In genomic region chr15:75648156-75649000, GRCh38 we compare ENCODE assay signal across 8 cellular contexts. TPM values are rescaled to one million over a fixed set of nuclear protein-coding genes. Genes with fewer than 3 reads are reported as not detected.
A peak's percentile ranks its signal among the peaks of the same experiment; 100 is the strongest.
DNase-seq lines count a peak whose midpoint lies in the region; ATAC-seq, FAIRE-seq and TF ChIP-seq lines count a peak whose summit lies in the region.

No MANE protein-coding gene starts in this region.

- H3K4me1 Mint-ChIP-seq in IgD-negative memory B cell: peaks cover 10 to 14% (median 12%) of the 10 kb centered on the region in 3 donors
- H3K4me1 Mint-ChIP-seq in stimulated activated naive B cell treated with anti-CD40 and anti-IgM and Interleukin-4, amounts not matched to agents 10 μg/mL and 1 μg/mL and 100 μg/mL, for 72 hours: peaks cover 7 to 9% of the 10 kb centered on the region in 2 donors

- no peaks in the 10 kb centered on the region for H3K36me3 Mint-ChIP-seq in IgD-negative memory B cell
- peaks cover 0 to 2% of the 10 kb centered on the region in 2 donors for H3K36me3 Mint-ChIP-seq in stimulated activated naive B cell treated with anti-CD40 and anti-IgM and Interleukin-4, amounts not matched to agents 10 μg/mL and 1 μg/mL and 100 μg/mL, for 72 hours

- H3K4me3 Mint-ChIP-seq in IgD-negative memory B cell: peak overlapping the region; percentile 75 to 92 (median 86)
- H3K4me3 Mint-ChIP-seq in stimulated activated naive B cell treated with anti-CD40 and anti-IgM and Interleukin-4, amounts not matched to agents 10 μg/mL and 1 μg/mL and 100 μg/mL, for 72 hours: peak overlapping the region; percentile 84 to 87

- H4K20me1 ChIP-seq in keratinocyte (ENCODE audit: control insufficient read depth, extremely low read depth, insufficient read depth, low read length): peaks cover 2% of the 10 kb centered on the region

- no peak for FAIRE-seq in keratinocyte (lab: Jason Lieb, UNC)

- peak overlapping the region; percentile 32 for H2AFZ ChIP-seq in keratinocyte (ENCODE audit: control insufficient read depth, low read length)

- TF ChIP-seq CTCF in BE2C (IDR thresholded peaks at IDR 0.05; ENCODE audit: low read depth, low read length) (no peak), keratinocyte (optimal IDR thresholded peaks at IDR 0.05 in 1 of 3, IDR thresholded peaks at IDR 0.05 in 1 of 3, conservative IDR thresholded peaks at IDR 0.05 in 1 of 3; ENCODE audit: extremely low read depth in 1 of 3, insufficient read depth in 2 of 3, low read length in 3 of 3) (peak in 1 of 3 experiments; percentile 5)

- H3K4me3 ChIP-seq in BE2C (ENCODE audit: low read depth, low read length) (peak overlapping the region; percentile 86), keratinocyte (ENCODE audit: control insufficient read depth in 2 of 3, extremely low read depth in 1 of 3, insufficient read depth in 2 of 3, low read depth in 1 of 3, low read length in 3 of 3) (peak overlapping the region; percentile 88 to 94 (median 91))

- ATAC-seq in stimulated activated naive B cell treated with anti-CD40 and anti-IgM and Interleukin-4, amounts not matched to agents 10 μg/mL and 1 μg/mL and 100 μg/mL, for 72 hours (replicated peaks): peak; percentile 12
- ATAC-seq in HG02870 (IDR thresholded peaks at IDR 0.05; ENCODE audit: unreplicated experiment): no peak

- H3K9me3 ChIP-seq in BE2C: no peaks in the 10 kb centered on the region
- H3K9me3 ChIP-seq in keratinocyte (ENCODE audit: control insufficient read depth, low read depth, low read length): no peaks in the 10 kb centered on the region

- H3K36me3 ChIP-seq in BE2C (no peaks in the 10 kb centered on the region), keratinocyte (ENCODE audit: control insufficient read depth in 2 of 2, extremely low read depth in 1 of 2, insufficient read depth in 2 of 2, low read length in 2 of 2) (peaks cover 6 to 21% of the 10 kb centered on the region in 2 experiments)

- no peaks in the 10 kb centered on the region for H3K9me3 Mint-ChIP-seq in IgD-negative memory B cell
- no peaks in the 10 kb centered on the region for H3K9me3 Mint-ChIP-seq in stimulated activated naive B cell treated with anti-CD40 and anti-IgM and Interleukin-4, amounts not matched to agents 10 μg/mL and 1 μg/mL and 100 μg/mL, for 72 hours

- H3K9ac ChIP-seq in keratinocyte (ENCODE audit: control insufficient read depth, extremely low read depth, insufficient read depth, low read length): peak overlapping the region; percentile 95

- peak overlapping the region; percentile 90 for H3K27ac ChIP-seq in keratinocyte (ENCODE audit: control insufficient read depth, insufficient read depth, low read length)

- peak overlapping the region; percentile 97 for H3K4me2 ChIP-seq in keratinocyte (ENCODE audit: control insufficient read depth, extremely low read depth, insufficient read depth, low read depth, low read length)

- dilution Hi-C loops in keratinocyte (cut with MboI; ENCODE audit: extremely low pct_ligation_motif_present, low sequenced_read_pairs): no loop called here

- H3K27me3 ChIP-seq in BE2C (no peaks in the 10 kb centered on the region), keratinocyte (ENCODE audit: control insufficient read depth, extremely low read depth, insufficient read depth, low read length) (no peaks in the 10 kb centered on the region)

- peaks cover 11% of the 10 kb centered on the region for H3K9me1 ChIP-seq in keratinocyte (ENCODE audit: control insufficient read depth, extremely low read depth, insufficient read depth, low read length)

- in situ Hi-C loops in T47D (cut with HindIII; ENCODE audit: low pct_unique_long_range_greater_than_20kb, low sequenced_read_pairs): no loop called here

- DNase-seq in BE2C (no peak), T47D (ENCODE audit: low read depth in 1 of 2, low spot score in 1 of 2) (peak; percentile 35 to 49), keratinocyte (ENCODE audit: low read depth, low spot score) (no peak), 8988T (no peak), activated gamma-delta T cell treated with Interleukin-2 at 50 U/mL for 16 hours (no peak)
- DNase-seq in stimulated activated naive B cell treated with anti-CD40 and anti-IgM and Interleukin-4, amounts not matched to agents 10 μg/mL and 1 μg/mL and 100 μg/mL, for 72 hours: no peak

- peaks cover 11% of the 10 kb centered on the region for H3K27me3 Mint-ChIP-seq in IgD-negative memory B cell
- H3K27me3 Mint-ChIP-seq in stimulated activated naive B cell treated with anti-CD40 and anti-IgM and Interleukin-4, amounts not matched to agents 10 μg/mL and 1 μg/mL and 100 μg/mL, for 72 hours: peaks cover 16 to 18% of the 10 kb centered on the region in 2 donors

- H3K4me1 ChIP-seq in BE2C: no peaks in the 10 kb centered on the region
- H3K4me1 ChIP-seq in keratinocyte (ENCODE audit: control insufficient read depth, extremely low read depth, insufficient read depth, low read length): peaks cover 53% of the 10 kb centered on the region

- H3K79me2 ChIP-seq in keratinocyte (ENCODE audit: control insufficient read depth, insufficient read depth, low read length): peaks cover 65% of the 10 kb centered on the region

- no peak overlapping the region for H3K27ac Mint-ChIP-seq in IgD-negative memory B cell
- no peak overlapping the region for H3K27ac Mint-ChIP-seq in stimulated activated naive B cell treated with anti-CD40 and anti-IgM and Interleukin-4, amounts not matched to agents 10 μg/mL and 1 μg/mL and 100 μg/mL, for 72 hours

RNA-seq across cellular contexts. Expression of gene SNX33, which starts 0.7 kb away (rescaled TPM):
- polyA plus RNA-seq in BE2C (2012; ENCODE audit: insufficient read depth, insufficient read length, low read depth): 1.6 TPM
- polyA plus RNA-seq in IgD-negative memory B cell: 0.05 TPM
- 21.7 to 32.5 TPM (median 27.0 TPM) in 3 replicates for polyA plus RNA-seq in keratinocyte
- 11.5 TPM for polyA plus RNA-seq in keratinocyte (2011; ENCODE audit: low read depth)
- polyA plus RNA-seq in keratinocyte (2011; cell fraction: cytosol; rRNA removed): 24.7 and 25.8 TPM in 2 replicates
- polyA plus RNA-seq in keratinocyte (2011; cell fraction: nucleus; rRNA removed): 59.5 and 81.4 TPM in 2 replicates
- polyA plus RNA-seq in keratinocyte (2012; ENCODE audit: low replicate concordance): 31.2 and 40.4 TPM in 2 replicates
- 45.4 to 75.9 TPM (median 53.1 TPM) in 3 replicates for polyA minus RNA-seq in keratinocyte
- polyA minus RNA-seq in keratinocyte (2011; cell fraction: cytosol; rRNA and poly(A)+ RNA removed): 51.8 TPM
- polyA minus RNA-seq in keratinocyte (2011; cell fraction: nucleus; rRNA and poly(A)+ RNA removed): 52.0 and 62.4 TPM in 2 replicates

RNA-seq across cellular contexts. Expression of gene IMP3, which starts 8.4 kb away (rescaled TPM):
- polyA plus RNA-seq in BE2C (2012; ENCODE audit: insufficient read depth, insufficient read length, low read depth): 427 TPM
- 249 TPM for polyA plus RNA-seq in IgD-negative memory B cell
- 58.1 to 90.0 TPM (median 70.4 TPM) in 3 replicates for polyA plus RNA-seq in keratinocyte
- 20.9 TPM for polyA plus RNA-seq in keratinocyte (2011; ENCODE audit: low read depth)
- polyA plus RNA-seq in keratinocyte (2011; cell fraction: cytosol; rRNA removed): 58.1 and 74.0 TPM in 2 replicates
- 48.6 and 51.6 TPM in 2 replicates for polyA plus RNA-seq in keratinocyte (2011; cell fraction: nucleus; rRNA removed)
- polyA plus RNA-seq in keratinocyte (2012; ENCODE audit: low replicate concordance): 67.8 and 84.1 TPM in 2 replicates
- 15.5 to 28.5 TPM (median 16.7 TPM) in 3 replicates for polyA minus RNA-seq in keratinocyte
- 92.7 TPM for polyA minus RNA-seq in keratinocyte (2011; cell fraction: cytosol; rRNA and poly(A)+ RNA removed)
- 13.5 and 14.4 TPM in 2 replicates for polyA minus RNA-seq in keratinocyte (2011; cell fraction: nucleus; rRNA and poly(A)+ RNA removed)

RNA-seq across cellular contexts. Expression of gene SNUPN, which starts 22.9 kb away (rescaled TPM):
- polyA plus RNA-seq in BE2C (2012; ENCODE audit: insufficient read depth, insufficient read length, low read depth): 15.7 TPM
- 25.4 TPM for polyA plus RNA-seq in IgD-negative memory B cell
- polyA plus RNA-seq in keratinocyte: 20.7 to 24.9 TPM (median 23.6 TPM) in 3 replicates
- polyA plus RNA-seq in keratinocyte (2011; ENCODE audit: low read depth): 40.1 TPM
- 21.7 and 24.4 TPM in 2 replicates for polyA plus RNA-seq in keratinocyte (2011; cell fraction: cytosol; rRNA removed)
- 21.4 and 21.8 TPM in 2 replicates for polyA plus RNA-seq in keratinocyte (2011; cell fraction: nucleus; rRNA removed)
- 15.1 and 18.5 TPM in 2 replicates for polyA plus RNA-seq in keratinocyte (2012; ENCODE audit: low replicate concordance)
- 6.7 to 17.8 TPM (median 14.2 TPM) in 3 replicates for polyA minus RNA-seq in keratinocyte
- 13.2 TPM for polyA minus RNA-seq in keratinocyte (2011; cell fraction: cytosol; rRNA and poly(A)+ RNA removed)
- 10.7 and 17.5 TPM in 2 replicates for polyA minus RNA-seq in keratinocyte (2011; cell fraction: nucleus; rRNA and poly(A)+ RNA removed)

Comparison
In these comparisons a context has a peak if more than half of its experiments do, and no peak if none do; other contexts are left out.
1. DNase-seq: peak in T47D (2 of 2); none in BE2C (single experiment), keratinocyte (single experiment), stimulated activated naive B cell treated with anti-CD40 and anti-IgM and Interleukin-4, amounts not matched to agents 10 μg/mL and 1 μg/mL and 100 μg/mL, for 72 hours (single experiment), 8988T (single experiment) and activated gamma-delta T cell treated with Interleukin-2 at 50 U/mL for 16 hours (single experiment).
2. RNA of gene SNX33, which starts 0.7 kb away (polyA plus RNA-seq): 11.5 to 81.4 TPM in keratinocyte; 0.05 TPM in IgD-negative memory B cell (single experiment); every median in the first group is over 10 times any median in the second.